In genomic region chr7:75842836-75843446, GRCh38 we compare ENCODE assay signal across 1 cellular context.
TF ChIP-seq lines count a peak whose summit lies in the region.

No MANE protein-coding gene starts in this region.

TF ChIP-seq in K562, 482 proteins besides CTCF, POLR2A, EP300 and RAD21 (continued from another document and continues in another):
- TF ChIP-seq, protein P1, sequence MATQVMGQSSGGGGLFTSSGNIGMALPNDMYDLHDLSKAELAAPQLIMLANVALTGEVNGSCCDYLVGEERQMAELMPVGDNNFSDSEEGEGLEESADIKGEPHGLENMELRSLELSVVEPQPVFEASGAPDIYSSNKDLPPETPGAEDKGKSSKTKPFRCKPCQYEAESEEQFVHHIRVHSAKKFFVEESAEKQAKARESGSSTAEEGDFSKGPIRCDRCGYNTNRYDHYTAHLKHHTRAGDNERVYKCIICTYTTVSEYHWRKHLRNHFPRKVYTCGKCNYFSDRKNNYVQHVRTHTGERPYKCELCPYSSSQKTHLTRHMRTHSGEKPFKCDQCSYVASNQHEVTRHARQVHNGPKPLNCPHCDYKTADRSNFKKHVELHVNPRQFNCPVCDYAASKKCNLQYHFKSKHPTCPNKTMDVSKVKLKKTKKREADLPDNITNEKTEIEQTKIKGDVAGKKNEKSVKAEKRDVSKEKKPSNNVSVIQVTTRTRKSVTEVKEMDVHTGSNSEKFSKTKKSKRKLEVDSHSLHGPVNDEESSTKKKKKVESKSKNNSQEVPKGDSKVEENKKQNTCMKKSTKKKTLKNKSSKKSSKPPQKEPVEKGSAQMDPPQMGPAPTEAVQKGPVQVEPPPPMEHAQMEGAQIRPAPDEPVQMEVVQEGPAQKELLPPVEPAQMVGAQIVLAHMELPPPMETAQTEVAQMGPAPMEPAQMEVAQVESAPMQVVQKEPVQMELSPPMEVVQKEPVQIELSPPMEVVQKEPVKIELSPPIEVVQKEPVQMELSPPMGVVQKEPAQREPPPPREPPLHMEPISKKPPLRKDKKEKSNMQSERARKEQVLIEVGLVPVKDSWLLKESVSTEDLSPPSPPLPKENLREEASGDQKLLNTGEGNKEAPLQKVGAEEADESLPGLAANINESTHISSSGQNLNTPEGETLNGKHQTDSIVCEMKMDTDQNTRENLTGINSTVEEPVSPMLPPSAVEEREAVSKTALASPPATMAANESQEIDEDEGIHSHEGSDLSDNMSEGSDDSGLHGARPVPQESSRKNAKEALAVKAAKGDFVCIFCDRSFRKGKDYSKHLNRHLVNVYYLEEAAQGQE (CRISPR knock-in tag; IDR thresholded peaks at IDR 0.05; ENCODE audit: low read depth): no peak
- TF ChIP-seq MAX (CRISPR knock-in tag; IDR thresholded peaks at IDR 0.05) (no peak), SREBF1 (IDR thresholded peaks at IDR 0.05; ENCODE audit: borderline replicate concordance, low read depth, low read length) (no peak), CREBBP (IDR thresholded peaks at IDR 0.05; ENCODE audit: low read depth, low read length) (no peak), KLF16 (IDR thresholded peaks at IDR 0.05) (peak; percentile 35; the same call in 1 of the 2 replicates), TEAD4 (IDR thresholded peaks at IDR 0.05; ENCODE audit: low read length) (peak; percentile 49), TEAD4 (CRISPR knock-in tag; IDR thresholded peaks at IDR 0.05; ENCODE audit: borderline replicate concordance) (no peak), KLF13 (tag; IDR thresholded peaks at IDR 0.05; ENCODE audit: borderline replicate concordance, low read depth) (no peak), XRCC4 (IDR thresholded peaks at IDR 0.05; ENCODE audit: extremely low read depth, insufficient read depth, insufficient read length) (no peak), ZNF764 (CRISPR knock-in tag; IDR thresholded peaks at IDR 0.05; ENCODE audit: low read depth) (no peak), PYGO2 (tag; IDR thresholded peaks at IDR 0.05) (no peak), YBX1 (IDR thresholded peaks at IDR 0.05) (no peak), MTA3 (IDR thresholded peaks at IDR 0.05; ENCODE audit: borderline replicate concordance) (peak; percentile 65; the same call in 1 of the 2 replicates), ZNF280B (CRISPR knock-in tag; IDR thresholded peaks at IDR 0.05) (no peak), ESRRB (CRISPR knock-in tag; IDR thresholded peaks at IDR 0.05; ENCODE audit: borderline replicate concordance) (no peak), ZNF175 (CRISPR knock-in tag; IDR thresholded peaks at IDR 0.05; ENCODE audit: low read depth) (no peak), KAT7 (CRISPR knock-in tag; IDR thresholded peaks at IDR 0.05; ENCODE audit: borderline replicate concordance) (peak; percentile 38; the same call in 1 of the 2 replicates), FOXK1 (CRISPR knock-in tag; IDR thresholded peaks at IDR 0.05; ENCODE audit: borderline replicate concordance) (no peak), CHD2 (IDR thresholded peaks at IDR 0.05; ENCODE audit: low read depth, low read length) (no peak), PURB (CRISPR knock-in tag; IDR thresholded peaks at IDR 0.05; ENCODE audit: low read depth) (no peak), JUND (IDR thresholded peaks at IDR 0.05; ENCODE audit: borderline replicate concordance, low read depth, low read length) (peak; percentile 92), JUND (tag; IDR thresholded peaks at IDR 0.05; ENCODE audit: borderline replicate concordance, low read depth, low read length) (peak; percentile 64; the same call in 2 of the 3 replicates), NFIX (CRISPR knock-in tag; IDR thresholded peaks at IDR 0.05; ENCODE audit: low read depth) (no peak), ELF4 (CRISPR knock-in tag; IDR thresholded peaks at IDR 0.05) (no peak), ELF2 (CRISPR knock-in tag; IDR thresholded peaks at IDR 0.05) (no peak), CEBPB (tag; IDR thresholded peaks at IDR 0.05) (peak; percentile 95), ZFP1 (CRISPR knock-in tag; IDR thresholded peaks at IDR 0.05) (no peak), WHSC1 (IDR thresholded peaks at IDR 0.05; ENCODE audit: low read length) (no peak), POLR2B (IDR thresholded peaks at IDR 0.05; ENCODE audit: low read depth, partially characterized antibody) (no peak), FOXK2 (conservative IDR thresholded peaks at IDR 0.05 in 1 of 2, IDR thresholded peaks at IDR 0.05 in 1 of 2; ENCODE audit: low read depth in 2 of 2) (peak; percentile 41 to 51; a peak in 2 of 4 replicates), ZNF395 (CRISPR knock-in tag; IDR thresholded peaks at IDR 0.05) (no peak), ZBTB40 (IDR thresholded peaks at IDR 0.05) (no peak), ZBTB40 (CRISPR knock-in tag; IDR thresholded peaks at IDR 0.05) (no peak), PRPF4 (IDR thresholded peaks at IDR 0.05; ENCODE audit: insufficient read depth, low read depth, low read length, poor library complexity, severe bottlenecking) (no peak), ZNF780A (CRISPR knock-in tag; IDR thresholded peaks at IDR 0.05) (no peak), ZNF23 (CRISPR knock-in tag; IDR thresholded peaks at IDR 0.05) (no peak), RNF219 (CRISPR knock-in tag; IDR thresholded peaks at IDR 0.05) (no peak)
- TF ChIP-seq, protein P2, sequence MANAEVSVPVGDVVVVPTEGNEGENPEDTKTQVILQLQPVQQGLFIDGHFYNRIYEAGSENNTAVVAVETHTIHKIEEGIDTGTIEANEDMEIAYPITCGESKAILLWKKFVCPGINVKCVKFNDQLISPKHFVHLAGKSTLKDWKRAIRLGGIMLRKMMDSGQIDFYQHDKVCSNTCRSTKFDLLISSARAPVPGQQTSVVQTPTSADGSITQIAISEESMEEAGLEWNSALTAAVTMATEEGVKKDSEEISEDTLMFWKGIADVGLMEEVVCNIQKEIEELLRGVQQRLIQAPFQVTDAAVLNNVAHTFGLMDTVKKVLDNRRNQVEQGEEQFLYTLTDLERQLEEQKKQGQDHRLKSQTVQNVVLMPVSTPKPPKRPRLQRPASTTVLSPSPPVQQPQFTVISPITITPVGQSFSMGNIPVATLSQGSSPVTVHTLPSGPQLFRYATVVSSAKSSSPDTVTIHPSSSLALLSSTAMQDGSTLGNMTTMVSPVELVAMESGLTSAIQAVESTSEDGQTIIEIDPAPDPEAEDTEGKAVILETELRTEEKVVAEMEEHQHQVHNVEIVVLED (CRISPR knock-in tag; IDR thresholded peaks at IDR 0.05): no peak
- TF ChIP-seq, protein P3, sequence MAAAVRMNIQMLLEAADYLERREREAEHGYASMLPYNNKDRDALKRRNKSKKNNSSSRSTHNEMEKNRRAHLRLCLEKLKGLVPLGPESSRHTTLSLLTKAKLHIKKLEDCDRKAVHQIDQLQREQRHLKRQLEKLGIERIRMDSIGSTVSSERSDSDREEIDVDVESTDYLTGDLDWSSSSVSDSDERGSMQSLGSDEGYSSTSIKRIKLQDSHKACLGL (CRISPR knock-in tag; IDR thresholded peaks at IDR 0.05; ENCODE audit: borderline replicate concordance, poor library complexity, severe bottlenecking): no peak
- TF ChIP-seq, protein P4, sequence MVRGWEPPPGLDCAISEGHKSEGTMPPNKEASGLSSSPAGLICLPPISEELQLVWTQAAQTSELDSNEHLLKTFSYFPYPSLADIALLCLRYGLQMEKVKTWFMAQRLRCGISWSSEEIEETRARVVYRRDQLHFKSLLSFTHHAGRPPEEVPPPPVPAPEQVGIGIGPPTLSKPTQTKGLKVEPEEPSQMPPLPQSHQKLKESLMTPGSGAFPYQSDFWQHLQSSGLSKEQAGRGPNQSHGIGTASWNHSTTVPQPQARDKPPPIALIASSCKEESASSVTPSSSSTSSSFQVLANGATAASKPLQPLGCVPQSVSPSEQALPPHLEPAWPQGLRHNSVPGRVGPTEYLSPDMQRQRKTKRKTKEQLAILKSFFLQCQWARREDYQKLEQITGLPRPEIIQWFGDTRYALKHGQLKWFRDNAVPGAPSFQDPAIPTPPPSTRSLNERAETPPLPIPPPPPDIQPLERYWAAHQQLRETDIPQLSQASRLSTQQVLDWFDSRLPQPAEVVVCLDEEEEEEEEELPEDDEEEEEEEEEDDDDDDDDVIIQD (CRISPR knock-in tag; IDR thresholded peaks at IDR 0.05): no peak
